In the genomic region with DNA sequence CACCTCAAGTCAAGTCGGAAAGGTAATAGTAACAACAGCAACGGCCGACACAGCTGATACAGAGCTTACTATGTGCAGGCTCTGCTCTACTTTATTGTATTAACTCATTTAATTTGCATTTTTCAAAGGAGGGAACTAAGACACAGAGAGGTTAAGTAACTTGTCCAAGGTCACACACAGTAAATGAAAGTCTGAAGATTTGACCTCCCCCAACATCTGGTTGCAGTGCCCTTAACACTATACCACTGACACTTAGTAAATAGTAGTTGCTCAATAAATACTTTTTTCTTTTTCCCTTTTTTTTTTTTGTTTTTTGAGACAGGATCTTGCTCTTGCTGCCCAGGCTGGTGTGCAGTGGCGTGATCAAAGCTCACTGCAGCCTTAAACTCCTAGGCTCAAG, we compare ENCODE assay signal across 26 cellular contexts. TPM values are rescaled to one million over a fixed set of nuclear protein-coding genes. Genes with fewer than 3 reads are reported as not detected.
"Had no signal": no experiment of that assay in that cellular context is flagged by ENCODE, and none has a peak within 500 bp of the region (broad histone marks: within the 10 kb centered on the region; RNA-seq: fewer than 3 reads in every experiment).

No MANE protein-coding gene starts in this region.

- H3K27me3 ChIP-seq: hepatocyte, ovary, right atrium auricular region, right lobe of liver, upper lobe of left lung, vagina had no signal

- H3K79me2 ChIP-seq: hepatocyte had no signal

- H3K27ac ChIP-seq: hepatocyte, left lung, lower lobe of right lung, ovary, right atrium auricular region, right lobe of liver, transverse colon, upper lobe of left lung, vagina had no signal

- H3K36me3 ChIP-seq: left lung, lower lobe of right lung, ovary, right atrium auricular region, right lobe of liver, transverse colon, upper lobe of left lung, vagina had no signal

- DNase-seq: islet precursor cell; left colon; left lung; lower lobe of right lung; mammary epithelial cell; mesenchymal stem cell; naive thymus-derived CD8-positive, alpha-beta T cell; ovary; stimulated activated CD4-positive, alpha-beta T cell treated with anti-CD3 and anti-CD28 coated beads, Interleukin-1b, Interleukin-23, amount 100 ng/mL, for 48 hours; stimulated activated CD4-positive, alpha-beta T cell treated with anti-CD3 and anti-CD28 coated beads, Interleukin-2, amount 100 ng/mL, for 48 hours; stimulated activated CD4-positive, alpha-beta T cell treated with anti-CD3 and anti-CD28 coated beads, Interleukin-4, amount 100 ng/mL, for 4 hours; stimulated activated CD8-positive, alpha-beta memory T cell treated with anti-CD3 and anti-CD28 coated beads, Interleukin-4, amount 100 ng/mL, for 48 hours; stimulated activated naive CD4-positive, alpha-beta T cell treated with Interleukin-2 at 50 U/mL for 16 hours; stimulated activated naive CD8-positive, alpha-beta T cell treated with anti-CD3 and anti-CD28 coated beads, Interleukin-15, amount 100 ng/mL, for 72 hours; substantia nigra; transverse colon; upper lobe of left lung had no signal

- H3K36me3 Mint-ChIP-seq: naive thymus-derived CD8-positive, alpha-beta T cell; stimulated activated memory B cell treated with anti-CD40 and anti-IgM and Interleukin-4, amounts not matched to agents 10 μg/mL and 1 μg/mL and 100 μg/mL, for 72 hours had no signal

- H2AFZ ChIP-seq: hepatocyte had no signal

- ATAC-seq: left colon; left lung; lower lobe of right lung; naive thymus-derived CD8-positive, alpha-beta T cell; right lobe of liver; stimulated activated memory B cell treated with anti-CD40 and anti-IgM and Interleukin-4, amounts not matched to agents 10 μg/mL and 1 μg/mL and 100 μg/mL, for 72 hours; stimulated activated naive CD8-positive, alpha-beta T cell treated with anti-CD3 and anti-CD28 coated beads, Interleukin-15, amount 100 ng/mL, for 72 hours had no signal

- H3K4me1 Mint-ChIP-seq: naive thymus-derived CD8-positive, alpha-beta T cell; neural crest cell; stimulated activated memory B cell treated with anti-CD40 and anti-IgM and Interleukin-4, amounts not matched to agents 10 μg/mL and 1 μg/mL and 100 μg/mL, for 72 hours; stimulated activated naive CD8-positive, alpha-beta T cell treated with anti-CD3 and anti-CD28 coated beads, Interleukin-15, amount 100 ng/mL, for 72 hours had no signal

- H3K4me1 ChIP-seq: left lung, right atrium auricular region, vagina had no signal

- H3K4me2 ChIP-seq: hepatocyte, smooth muscle cell had no signal

- H3K27ac Mint-ChIP-seq: progenitor cell of endocrine pancreas; stimulated activated memory B cell treated with anti-CD40 and anti-IgM and Interleukin-4, amounts not matched to agents 10 μg/mL and 1 μg/mL and 100 μg/mL, for 72 hours; stimulated activated naive CD8-positive, alpha-beta T cell treated with anti-CD3 and anti-CD28 coated beads, Interleukin-15, amount 100 ng/mL, for 72 hours had no signal

- H3K9me3 Mint-ChIP-seq: naive thymus-derived CD8-positive, alpha-beta T cell; nephron; neural crest cell; stimulated activated memory B cell treated with anti-CD40 and anti-IgM and Interleukin-4, amounts not matched to agents 10 μg/mL and 1 μg/mL and 100 μg/mL, for 72 hours; stimulated activated naive CD8-positive, alpha-beta T cell treated with anti-CD3 and anti-CD28 coated beads, Interleukin-15, amount 100 ng/mL, for 72 hours had no signal

- H3K4me3 Mint-ChIP-seq: naive thymus-derived CD8-positive, alpha-beta T cell; nephron; neural crest cell; stimulated activated memory B cell treated with anti-CD40 and anti-IgM and Interleukin-4, amounts not matched to agents 10 μg/mL and 1 μg/mL and 100 μg/mL, for 72 hours; stimulated activated naive CD8-positive, alpha-beta T cell treated with anti-CD3 and anti-CD28 coated beads, Interleukin-15, amount 100 ng/mL, for 72 hours had no signal

- H3K9me3 ChIP-seq: left lung, lower lobe of right lung, ovary, right atrium auricular region, right lobe of liver, transverse colon, upper lobe of left lung, vagina had no signal

- H3K4me3 ChIP-seq: hepatocyte, left lung, lower lobe of right lung, ovary, right atrium auricular region, right lobe of liver, smooth muscle cell, transverse colon, upper lobe of left lung, vagina had no signal

RNA-seq across cellular contexts. Expression of a gene that starts 39.2 kb away (rescaled TPM):
- polyA plus RNA-seq: naive thymus-derived CD8-positive, alpha-beta T cell had no signal
